In the genomic region with DNA sequence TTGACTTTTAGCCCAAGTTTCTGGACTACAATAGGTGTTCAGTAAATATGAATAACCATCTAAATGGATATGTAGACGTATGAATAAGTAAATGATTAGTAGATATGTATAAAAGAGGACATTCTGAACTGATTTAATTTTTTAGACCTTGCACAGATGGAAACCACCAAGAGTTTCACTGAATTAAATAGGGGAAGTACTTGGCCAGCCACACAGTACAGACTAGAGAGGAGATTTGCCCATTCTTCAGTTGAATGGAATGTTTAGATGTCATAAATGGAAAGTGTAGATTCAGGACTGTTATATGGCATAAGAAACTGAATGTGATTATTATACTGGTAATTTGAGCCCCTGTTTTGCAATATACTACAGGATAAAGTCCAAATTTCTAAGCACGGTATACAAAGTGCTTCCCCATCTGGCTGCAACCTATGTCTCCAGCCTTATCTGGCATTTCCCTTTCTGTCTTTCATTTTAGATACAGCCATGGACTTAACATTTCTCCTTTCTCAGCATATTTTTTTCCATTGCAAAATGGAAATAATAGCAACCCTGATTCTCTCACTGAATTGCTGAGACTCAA, we compare ENCODE assay signal across 13 cellular contexts.
DNase-seq lines count a peak whose midpoint lies in the region; ATAC-seq, FAIRE-seq and TF ChIP-seq lines count a peak whose summit lies in the region.
"Had no signal": no experiment of that assay in that cellular context is flagged by ENCODE, and none has a peak within 500 bp of the region (broad histone marks: within the 10 kb centered on the region; RNA-seq: fewer than 3 reads in every experiment).

No MANE protein-coding gene starts in this region.

- H3K4me1 ChIP-seq in A549 (no peaks in the 10 kb centered on the region), OCI-LY3 (ENCODE audit: low read length) (peaks cover 36% of the 10 kb centered on the region), right atrium auricular region (no peaks in the 10 kb centered on the region)
- H3K4me1 ChIP-seq: ascending aorta had no signal

- no peak overlapping the region for H2AFZ ChIP-seq in OCI-LY3 (ENCODE audit: low read depth, low read length)

- no peak for FAIRE-seq in A549 (lab: Jason Lieb, UNC)
- FAIRE-seq: endothelial cell of umbilical vein had no signal

- H3K9me3 Mint-ChIP-seq in osteocyte (ENCODE audit: unreplicated experiment) (peaks cover 5% of the 10 kb centered on the region), HFFc6 (peaks cover 7% of the 10 kb centered on the region)
- H3K9me3 Mint-ChIP-seq: natural killer cell treated with Interleukin-12 subunit alpha and Interleukin-12 subunit beta and Interleukin-15 and Interleukin-18, amount 100 ng/mL, for 72 hours had no signal

- no peak overlapping the region for H3K27ac ChIP-seq in A549
- H3K27ac ChIP-seq in OCI-LY3 (ENCODE audit: low read length), result peak overlapping the region; percentile 62
- no peak overlapping the region for H3K27ac ChIP-seq in right atrium auricular region
- H3K27ac ChIP-seq: ascending aorta had no signal

- H3K27me3 ChIP-seq in OCI-LY3 (ENCODE audit: low read depth, low read length), result no peaks in the 10 kb centered on the region
- H3K27me3 ChIP-seq in right atrium auricular region, result no peaks in the 10 kb centered on the region
- H3K27me3 ChIP-seq: ascending aorta had no signal

- CTCF ChIA-PET in A549 (lab: Yijun Ruan, JAX) (no interaction called here), HEK293T (lab: Yijun Ruan, JAX) (no interaction called here)

- no peaks in the 10 kb centered on the region for H3K27me3 Mint-ChIP-seq in osteocyte (ENCODE audit: unreplicated experiment)
- no peaks in the 10 kb centered on the region for H3K27me3 Mint-ChIP-seq in HFFc6 (ENCODE audit: insufficient read depth)
- H3K27me3 Mint-ChIP-seq: natural killer cell treated with Interleukin-12 subunit alpha and Interleukin-12 subunit beta and Interleukin-15 and Interleukin-18, amount 100 ng/mL, for 72 hours had no signal

- TF ChIP-seq POLR2A in A549 (IDR thresholded peaks at IDR 0.05; ENCODE audit: low read length), result no peak

- H3K4me2 ChIP-seq in A549, result peak overlapping the region; percentile 26; the same call in 1 of the 3 replicates
- peak overlapping the region; percentile 73 for H3K4me2 ChIP-seq in OCI-LY3 (ENCODE audit: low read length)

- ATAC-seq in A549 (no peak), GM19395 (IDR thresholded peaks at IDR 0.05; ENCODE audit: unreplicated experiment) (peak; percentile 72), HG02943 (IDR thresholded peaks at IDR 0.05; ENCODE audit: low read depth, unreplicated experiment) (peak; percentile 92)
- ATAC-seq: natural killer cell treated with Interleukin-12 subunit alpha and Interleukin-12 subunit beta and Interleukin-15 and Interleukin-18, amount 100 ng/mL, for 72 hours; PC-3 had no signal

- peaks cover 3% of the 10 kb centered on the region for H3K36me3 ChIP-seq in OCI-LY3 (replicated peaks; ENCODE audit: low read depth, low read length)
- no peaks in the 10 kb centered on the region for H3K36me3 ChIP-seq in right atrium auricular region
- H3K36me3 ChIP-seq: ascending aorta had no signal

- no peaks in the 10 kb centered on the region for H4K20me1 ChIP-seq in OCI-LY3 (ENCODE audit: insufficient read depth, low read length)

- 21% methylated on average over 2 of the region's 2 CpGs for WGBS in A549 (ENCODE audit: missing lambda C conversion rate)

- DNase-seq in A549 (ENCODE audit: low read depth in 1 of 2, low spot score in 1 of 2), result no peak
- no peak for DNase-seq in right atrium auricular region (ENCODE audit: low spot score)
- DNase-seq in HEK293T (ENCODE audit: extremely low spot score), result no peak
- DNase-seq in osteocyte (ENCODE audit: extremely low spot score, unreplicated experiment), result no peak
- DNase-seq in HFFc6, result no peak
- DNase-seq: activated CD8-positive, alpha-beta memory T cell treated with anti-CD3 and anti-CD28 coated beads, Interleukin-2, amount 50 U/mL, for 4 hours; PC-3 had no signal

- TF ChIP-seq CTCF in A549 (IDR thresholded peaks at IDR 0.05) (no peak), OCI-LY3 (IDR thresholded peaks at IDR 0.05; ENCODE audit: low read depth, low read length) (no peak), right atrium auricular region (IDR thresholded peaks at IDR 0.05) (no peak), osteocyte (IDR thresholded peaks at IDR 0.05) (no peak), HFFc6 (IDR thresholded peaks at IDR 0.05) (no peak)

- TF ChIP-seq EP300 in A549 (IDR thresholded peaks at IDR 0.05), result no peak

- H3K4me1 Mint-ChIP-seq in osteocyte (ENCODE audit: unreplicated experiment) (no peaks in the 10 kb centered on the region), HFFc6 (ENCODE audit: low read depth) (no peaks in the 10 kb centered on the region)

- H3K27ac Mint-ChIP-seq in osteocyte (ENCODE audit: unreplicated experiment) (no peak overlapping the region), HFFc6 (no peak overlapping the region)
- H3K27ac Mint-ChIP-seq: natural killer cell treated with Interleukin-12 subunit alpha and Interleukin-12 subunit beta and Interleukin-15 and Interleukin-18, amount 100 ng/mL, for 72 hours had no signal

- H3K36me3 Mint-ChIP-seq in osteocyte (ENCODE audit: unreplicated experiment) (no peaks in the 10 kb centered on the region), HFFc6 (ENCODE audit: low read depth) (no peaks in the 10 kb centered on the region; the same call in 1 of the 2 replicates)
- H3K36me3 Mint-ChIP-seq: natural killer cell treated with Interleukin-12 subunit alpha and Interleukin-12 subunit beta and Interleukin-15 and Interleukin-18, amount 100 ng/mL, for 72 hours had no signal

- H3K4me3 ChIP-seq in A549 (no peak overlapping the region), OCI-LY3 (ENCODE audit: low read length) (peak overlapping the region; percentile 59), right atrium auricular region (no peak overlapping the region)
- H3K4me3 ChIP-seq: ascending aorta had no signal

- no peak overlapping the region for H3K9ac ChIP-seq in OCI-LY3 (ENCODE audit: low read length)

- no peaks in the 10 kb centered on the region for H3K79me2 ChIP-seq in OCI-LY3 (ENCODE audit: low read length)

- POLR2A ChIA-PET in A549 (lab: Yijun Ruan, JAX) (no interaction called here), HEK293T (lab: Yijun Ruan, JAX) (no interaction called here)

- H3K4me3 Mint-ChIP-seq in osteocyte (ENCODE audit: unreplicated experiment) (no peak overlapping the region), HFFc6 (no peak overlapping the region)
- H3K4me3 Mint-ChIP-seq: natural killer cell treated with Interleukin-12 subunit alpha and Interleukin-12 subunit beta and Interleukin-15 and Interleukin-18, amount 100 ng/mL, for 72 hours had no signal

- no peaks in the 10 kb centered on the region for H3K9me3 ChIP-seq in A549
- no peaks in the 10 kb centered on the region for H3K9me3 ChIP-seq in OCI-LY3 (ENCODE audit: insufficient read depth, low read length)
- no peaks in the 10 kb centered on the region for H3K9me3 ChIP-seq in right atrium auricular region
- H3K9me3 ChIP-seq: ascending aorta had no signal

- TF ChIP-seq RAD21 in A549 (conservative IDR thresholded peaks at IDR 0.05 in 1 of 2, IDR thresholded peaks at IDR 0.05 in 1 of 2), result no peak

TF ChIP-seq in A549, 52 proteins besides CTCF, POLR2A, EP300 and RAD21:
- no peak for TF ChIP-seq ZNF302 (CRISPR knock-in tag; IDR thresholded peaks at IDR 0.05)
- TF ChIP-seq CEBPB (IDR thresholded peaks at IDR 0.05), result no peak
- no peak for TF ChIP-seq HOXA7 (CRISPR knock-in tag; IDR thresholded peaks at IDR 0.05)
- no peak for TF ChIP-seq TFCP2L1 (CRISPR knock-in tag; IDR thresholded peaks at IDR 0.05)

TF ChIP-seq in HEK293T, 16 proteins besides CTCF, POLR2A, EP300 and RAD21:
- TF ChIP-seq ARNT (IDR thresholded peaks at IDR 0.05), result no peak
- TF ChIP-seq FOXA1 (IDR thresholded peaks at IDR 0.05), result no peak
- TF ChIP-seq LEF1 (IDR thresholded peaks at IDR 0.05; ENCODE audit: borderline replicate concordance), result no peak
- TF ChIP-seq ZNF384 (IDR thresholded peaks at IDR 0.05), result no peak
- TF ChIP-seq L3MBTL2 (conservative IDR thresholded peaks at IDR 0.05), result no peak
- TF ChIP-seq SP1 (IDR thresholded peaks at IDR 0.05), result no peak
- TF ChIP-seq ELF4 (IDR thresholded peaks at IDR 0.05), result no peak
- no peak for TF ChIP-seq FOXK2 (IDR thresholded peaks at IDR 0.05)
- no peak for TF ChIP-seq CTBP1 (IDR thresholded peaks at IDR 0.05; ENCODE audit: borderline replicate concordance)
- TF ChIP-seq FOXM1 (IDR thresholded peaks at IDR 0.05; ENCODE audit: borderline replicate concordance), result no peak
- TF ChIP-seq HDGF (IDR thresholded peaks at IDR 0.05; ENCODE audit: borderline replicate concordance), result no peak

Comparison
In these comparisons a context has a peak if more than half of its experiments do, and no peak if none do; other contexts are left out.
1. ATAC-seq: peak in GM19395 (single experiment) and HG02943 (single experiment); none in A549 (0 of 2).